ENCODE assay signal across 8 cellular contexts in the genomic region with DNA sequence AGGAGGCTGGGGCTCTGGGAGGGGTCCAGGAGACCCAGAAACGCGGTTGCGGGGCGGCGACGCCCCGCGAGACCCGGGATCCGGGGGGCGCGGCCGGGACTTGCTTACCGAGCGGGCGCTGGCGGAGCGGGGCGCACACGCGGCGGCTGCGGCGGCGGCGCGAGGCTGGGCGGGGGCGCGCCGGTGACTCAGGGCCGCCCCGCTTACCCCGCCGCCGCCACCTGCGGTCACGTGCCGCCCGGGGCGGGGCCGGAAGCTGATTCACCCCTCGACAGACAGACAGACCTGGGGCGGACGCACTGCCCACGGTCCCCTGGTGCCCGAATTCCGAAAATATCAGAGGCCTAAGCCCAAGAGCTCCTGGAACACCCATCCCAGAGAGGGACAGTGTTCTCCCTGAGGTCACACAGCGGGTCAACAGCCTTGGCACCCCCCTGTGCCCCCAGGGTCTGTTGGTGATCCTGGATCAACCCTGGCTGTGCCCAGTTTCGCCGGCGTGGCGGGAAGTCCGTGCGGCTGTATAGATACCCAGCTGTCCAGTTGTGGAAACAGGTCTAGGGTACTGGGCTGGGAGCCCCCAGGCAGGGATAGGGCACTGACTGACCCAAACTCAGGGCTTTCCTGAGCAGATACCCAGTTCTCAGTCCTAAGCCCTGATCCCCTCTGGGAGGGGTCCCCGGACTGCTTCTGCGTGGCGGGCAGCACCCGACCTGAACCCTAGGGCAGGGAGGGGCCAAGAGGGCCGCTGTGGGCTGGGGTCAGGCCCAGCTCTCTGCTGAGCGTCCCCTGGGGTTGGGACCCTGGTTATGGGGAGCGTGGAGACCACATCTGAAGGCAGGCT. TPM values are rescaled to one million over a fixed set of nuclear protein-coding genes. Genes with fewer than 3 reads are reported as not detected.
DNase-seq lines count a peak whose midpoint lies in the region; ATAC-seq and TF ChIP-seq lines count a peak whose summit lies in the region.

A gene with protein sequence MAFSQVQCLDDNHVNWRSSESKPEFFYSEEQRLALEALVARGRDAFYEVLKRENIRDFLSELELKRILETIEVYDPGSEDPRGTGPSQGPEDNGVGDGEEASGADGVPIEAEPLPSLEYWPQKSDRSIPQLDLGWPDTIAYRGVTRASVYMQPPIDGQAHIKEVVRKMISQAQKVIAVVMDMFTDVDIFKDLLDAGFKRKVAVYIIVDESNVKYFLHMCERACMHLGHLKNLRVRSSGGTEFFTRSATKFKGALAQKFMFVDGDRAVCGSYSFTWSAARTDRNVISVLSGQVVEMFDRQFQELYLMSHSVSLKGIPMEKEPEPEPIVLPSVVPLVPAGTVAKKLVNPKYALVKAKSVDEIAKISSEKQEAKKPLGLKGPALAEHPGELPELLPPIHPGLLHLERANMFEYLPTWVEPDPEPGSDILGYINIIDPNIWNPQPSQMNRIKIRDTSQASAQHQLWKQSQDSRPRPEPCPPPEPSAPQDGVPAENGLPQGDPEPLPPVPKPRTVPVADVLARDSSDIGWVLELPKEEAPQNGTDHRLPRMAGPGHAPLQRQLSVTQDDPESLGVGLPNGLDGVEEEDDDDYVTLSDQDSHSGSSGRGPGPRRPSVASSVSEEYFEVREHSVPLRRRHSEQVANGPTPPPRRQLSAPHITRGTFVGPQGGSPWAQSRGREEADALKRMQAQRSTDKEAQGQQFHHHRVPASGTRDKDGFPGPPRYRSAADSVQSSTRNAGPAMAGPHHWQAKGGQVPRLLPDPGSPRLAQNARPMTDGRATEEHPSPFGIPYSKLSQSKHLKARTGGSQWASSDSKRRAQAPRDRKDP (minus strand): TSS at position 164 of the 841 bp plus-strand sequence. CDS start 723 bp downstream, outside the sequence.

- H3K36me3 ChIP-seq in NT2/D1 (ENCODE audit: insufficient read depth, insufficient read length, low read length) (peaks cover 37% of the 10 kb centered on the region), neural cell (ENCODE audit: insufficient read depth, low read length) (no peaks in the 10 kb centered on the region), suprapubic skin (no peaks in the 10 kb centered on the region)

- no peaks in the 10 kb centered on the region for H3K27me3 ChIP-seq in NT2/D1 (ENCODE audit: insufficient read depth, insufficient read length)
- H3K27me3 ChIP-seq in neural cell (ENCODE audit: insufficient read depth, low read depth, low read length) = peaks cover 17% of the 10 kb centered on the region
- H3K27me3 ChIP-seq in suprapubic skin = no peaks in the 10 kb centered on the region

- H3K9me2 ChIP-seq in neural cell (ENCODE audit: insufficient read depth, low read length) = no peaks in the 10 kb centered on the region

- no peak for TF ChIP-seq RAD21 in neural cell (conservative IDR thresholded peaks at IDR 0.05)

- DNase-seq in NCI-H1436 (lab: John Stamatoyannopoulos, UW) = peak; percentile 35
- DNase-seq in NCI-H1436 treated with DMSO at 0.1 percent for 48 hours (lab: John Stamatoyannopoulos, UW) = no peak
- DNase-seq in NT2/D1 (ENCODE audit: low read depth, low spot score) = peak; percentile 27
- DNase-seq in activated T-cell treated with anti-CD3 and anti-CD28 coated beads, Interleukin-2, amount 50 U/mL, for 1 hour = peak; percentile 94
- DNase-seq in fibroblast of gingiva (ENCODE audit: low read depth) = peak; percentile 27
- no peak for DNase-seq in suprapubic skin (ENCODE audit: low spot score in 2 of 2)

- no peak for TF ChIP-seq POLR2A in suprapubic skin (IDR thresholded peaks at IDR 0.05)

- 14% methylated on average over 40 of the region's 62 CpGs for WGBS in suprapubic skin

- H3K27ac ChIP-seq in neural cell (ENCODE audit: low read length) = no peak within 1 kb of the TSS
- H3K27ac ChIP-seq in suprapubic skin = peak within 1 kb of the TSS; percentile 88

- H4K20me1 ChIP-seq in neural cell (ENCODE audit: insufficient read depth) = no peaks in the 10 kb centered on the region

- TF ChIP-seq CTCF in neural cell (IDR thresholded peaks at IDR 0.05; ENCODE audit: poor library complexity, severe bottlenecking) (no peak), suprapubic skin (IDR thresholded peaks at IDR 0.05) (no peak)

- no peaks in the 10 kb centered on the region for H3F3A ChIP-seq in neural cell (ENCODE audit: insufficient read depth, low read length, poor library complexity, severe bottlenecking)

- H3K4me3 ChIP-seq in NT2/D1 (ENCODE audit: insufficient read length, low read depth) (peak within 1 kb of the TSS; percentile 68), neural cell (ENCODE audit: low read length) (peak within 1 kb of the TSS; percentile 49), suprapubic skin (peak within 1 kb of the TSS; percentile 68)

- H3K9me3 ChIP-seq in NT2/D1 (ENCODE audit: insufficient read depth, low read length) = peaks cover 7% of the 10 kb centered on the region; the same call in 1 of the 2 replicates
- H3K9me3 ChIP-seq in neural cell (ENCODE audit: low read length) = peaks cover 6% of the 10 kb centered on the region
- no peaks in the 10 kb centered on the region for H3K9me3 ChIP-seq in suprapubic skin

- H2AFZ ChIP-seq in neural cell (ENCODE audit: low read depth, low read length) = no peak within 1 kb of the TSS

- TF ChIP-seq EP300 in neural cell (conservative IDR thresholded peaks at IDR 0.05; ENCODE audit: poor library complexity, severe bottlenecking) = no peak
- TF ChIP-seq EP300 in suprapubic skin (IDR thresholded peaks at IDR 0.05) = no peak

- H3K9ac ChIP-seq in NT2/D1 (ENCODE audit: insufficient read length, low read depth) (peak within 1 kb of the TSS; percentile 86), neural cell (ENCODE audit: low read length) (no peak within 1 kb of the TSS)

- H3K4me1 ChIP-seq in NT2/D1 (ENCODE audit: insufficient read depth, insufficient read length) (peaks cover 33% of the 10 kb centered on the region), suprapubic skin (peaks cover 52% of the 10 kb centered on the region)

- no peaks in the 10 kb centered on the region for H3K79me2 ChIP-seq in neural cell (replicated peaks; ENCODE audit: insufficient read depth, low read length)

- ATAC-seq in HG03039 (IDR thresholded peaks at IDR 0.05; ENCODE audit: unreplicated experiment) = peak; percentile 50

- no peak within 1 kb of the TSS for H3K4me2 ChIP-seq in neural cell (ENCODE audit: low read length)

TF ChIP-seq in neural cell, 6 proteins besides CTCF, POLR2A, EP300 and RAD21:
- TF ChIP-seq TAF1 (IDR thresholded peaks at IDR 0.05; ENCODE audit: low read depth) (no peak), MXI1 (conservative IDR thresholded peaks at IDR 0.05; ENCODE audit: poor library complexity, severe bottlenecking) (no peak), EZH2 (IDR thresholded peaks at IDR 0.05; ENCODE audit: borderline replicate concordance, insufficient read depth, low read length, poor library complexity, severe bottlenecking) (no peak), SMC3 (conservative IDR thresholded peaks at IDR 0.05; ENCODE audit: poor library complexity) (no peak), POLR2AphosphoS5 (IDR thresholded peaks at IDR 0.05) (no peak)
- TF ChIP-seq, protein P1, sequence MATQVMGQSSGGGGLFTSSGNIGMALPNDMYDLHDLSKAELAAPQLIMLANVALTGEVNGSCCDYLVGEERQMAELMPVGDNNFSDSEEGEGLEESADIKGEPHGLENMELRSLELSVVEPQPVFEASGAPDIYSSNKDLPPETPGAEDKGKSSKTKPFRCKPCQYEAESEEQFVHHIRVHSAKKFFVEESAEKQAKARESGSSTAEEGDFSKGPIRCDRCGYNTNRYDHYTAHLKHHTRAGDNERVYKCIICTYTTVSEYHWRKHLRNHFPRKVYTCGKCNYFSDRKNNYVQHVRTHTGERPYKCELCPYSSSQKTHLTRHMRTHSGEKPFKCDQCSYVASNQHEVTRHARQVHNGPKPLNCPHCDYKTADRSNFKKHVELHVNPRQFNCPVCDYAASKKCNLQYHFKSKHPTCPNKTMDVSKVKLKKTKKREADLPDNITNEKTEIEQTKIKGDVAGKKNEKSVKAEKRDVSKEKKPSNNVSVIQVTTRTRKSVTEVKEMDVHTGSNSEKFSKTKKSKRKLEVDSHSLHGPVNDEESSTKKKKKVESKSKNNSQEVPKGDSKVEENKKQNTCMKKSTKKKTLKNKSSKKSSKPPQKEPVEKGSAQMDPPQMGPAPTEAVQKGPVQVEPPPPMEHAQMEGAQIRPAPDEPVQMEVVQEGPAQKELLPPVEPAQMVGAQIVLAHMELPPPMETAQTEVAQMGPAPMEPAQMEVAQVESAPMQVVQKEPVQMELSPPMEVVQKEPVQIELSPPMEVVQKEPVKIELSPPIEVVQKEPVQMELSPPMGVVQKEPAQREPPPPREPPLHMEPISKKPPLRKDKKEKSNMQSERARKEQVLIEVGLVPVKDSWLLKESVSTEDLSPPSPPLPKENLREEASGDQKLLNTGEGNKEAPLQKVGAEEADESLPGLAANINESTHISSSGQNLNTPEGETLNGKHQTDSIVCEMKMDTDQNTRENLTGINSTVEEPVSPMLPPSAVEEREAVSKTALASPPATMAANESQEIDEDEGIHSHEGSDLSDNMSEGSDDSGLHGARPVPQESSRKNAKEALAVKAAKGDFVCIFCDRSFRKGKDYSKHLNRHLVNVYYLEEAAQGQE (IDR thresholded peaks at IDR 0.05; ENCODE audit: borderline replicate concordance) = no peak

RNA-seq across cellular contexts. Expression of the gene that starts here (rescaled TPM):
- 0.12 TPM in 1 of 2 replicates, not detected in the other for polyA plus RNA-seq in neural cell
- not detected in 2 replicates for polyA minus RNA-seq in neural cell
- total RNA-seq in suprapubic skin = 100 to 1,000 TPM; 205 to 261 (median 210) TPM

Comparison
In these comparisons a context has a peak if more than half of its experiments do, and no peak if none do; other contexts are left out.
1. DNase-seq: peak in NCI-H1436 (single experiment), NT2/D1 (single experiment), activated T-cell treated with anti-CD3 and anti-CD28 coated beads, Interleukin-2, amount 50 U/mL, for 1 hour (single experiment) and fibroblast of gingiva (single experiment); none in NCI-H1436 treated with DMSO at 0.1 percent for 48 hours (single experiment) and suprapubic skin (0 of 2).
2. Peak in every context shown above with its lines, with median percentiles within 50 percentile points of each other: H3K4me3 ChIP-seq.